8 cellular contexts compared by ENCODE assay signal in the genomic region with DNA sequence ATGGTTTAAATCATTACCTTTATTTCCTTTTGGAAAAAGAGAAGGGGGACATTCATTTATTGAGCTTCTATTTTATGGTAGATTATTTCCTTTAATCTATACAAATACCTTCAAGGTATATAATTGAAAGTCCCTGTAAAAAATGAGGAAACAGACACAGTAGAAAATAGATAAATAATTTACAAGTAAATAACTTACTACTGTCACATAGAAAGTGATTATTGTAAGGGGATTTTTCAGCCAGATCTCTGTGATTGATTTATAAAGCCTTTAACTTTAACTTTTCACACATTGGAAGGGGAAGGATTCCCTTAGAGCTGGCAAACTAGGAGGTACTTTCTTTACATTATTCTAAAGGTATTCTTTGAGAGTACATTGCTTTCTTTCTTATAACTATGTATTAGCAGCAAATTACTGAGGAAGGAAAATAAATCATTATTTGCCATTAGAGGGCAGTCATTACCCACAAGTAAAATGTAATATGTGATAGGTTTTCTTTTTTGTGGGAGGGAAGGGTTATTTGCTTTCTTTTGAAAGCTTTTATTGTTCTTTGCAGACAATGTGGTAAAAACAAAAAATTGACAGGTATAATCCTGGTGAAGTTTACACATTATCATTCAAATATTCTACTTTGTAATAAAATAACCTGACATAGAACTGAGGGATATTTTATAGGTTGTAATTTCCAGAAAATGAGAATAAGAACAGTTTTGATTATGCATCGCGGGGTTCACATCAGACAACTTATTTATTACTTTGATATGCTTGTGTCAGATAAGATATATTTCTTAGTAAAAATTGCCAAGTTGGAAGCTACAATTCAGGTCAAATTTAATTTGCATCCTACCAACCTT. TPM values are rescaled to one million over a fixed set of nuclear protein-coding genes. Genes with fewer than 3 reads are reported as not detected.
DNase-seq lines count a peak whose midpoint lies in the region; ATAC-seq and TF ChIP-seq lines count a peak whose summit lies in the region.

No MANE protein-coding gene starts in this region.

- ATAC-seq in HG02885 (IDR thresholded peaks at IDR 0.05; ENCODE audit: poor library complexity, unreplicated experiment), result no peak
- no peak for ATAC-seq in activated CD4-positive, CD25-positive, alpha-beta regulatory T cell treated with anti-CD3 and anti-CD28 coated beads, Interleukin-2, amount 50 U/mL, for 24 hours

- H3K4me3 ChIP-seq in HFF-Myc (replicated peaks; ENCODE audit: low read depth, low read length) (no peak overlapping the region), brain microvascular endothelial cell (ENCODE audit: low read depth, low read length) (no peak overlapping the region)

- no peaks in the 10 kb centered on the region for H3K27me3 ChIP-seq in brain microvascular endothelial cell (replicated peaks)

- H3K27ac ChIP-seq in brain microvascular endothelial cell, result no peak overlapping the region

- no peaks in the 10 kb centered on the region for H3K36me3 ChIP-seq in brain microvascular endothelial cell (replicated peaks)

- in situ Hi-C loops in brain microvascular endothelial cell (cut with HindIII; ENCODE audit: low pct_ligation_motif_present, low sequenced_read_pairs), result loop anchor here (10.0 kb wide), 1 partner anchor 217 kb away; no protein-coding TSS in a partner anchor

- TF ChIP-seq CTCF in HFF-Myc (IDR thresholded peaks at IDR 0.05; ENCODE audit: low read depth, low read length, missing control alignments), result no peak
- TF ChIP-seq CTCF in brain microvascular endothelial cell (IDR thresholded peaks at IDR 0.05; ENCODE audit: low read depth, low read length, missing control alignments), result peak; percentile 10

- DNase-seq in NCI-H510A treated with DMSO at 0.1 percent for 48 hours (lab: John Stamatoyannopoulos, UW) (peak; percentile 26), NCI-H510A (lab: John Stamatoyannopoulos, UW) (no peak), HFF-Myc (ENCODE audit: extremely low read depth, low read depth) (peak; percentile 9), NCI-H1694 treated with DMSO at 0.1 percent for 48 hours (lab: John Stamatoyannopoulos, UW) (peak; percentile 55), brain microvascular endothelial cell (no peak), lung microvascular endothelial cell (ENCODE audit: low read depth in 2 of 2) (peak; percentile 52 to 70)

RNA-seq across cellular contexts. Expression of a gene that starts 24.8 kb away (rescaled TPM):
- total RNA-seq in lung microvascular endothelial cell, result 49.0 and 73.4 TPM in 2 replicates

Comparison
In these comparisons a context has a peak if more than half of its experiments do, and no peak if none do; other contexts are left out.
1. DNase-seq: peak in NCI-H510A treated with DMSO at 0.1 percent for 48 hours (single experiment), HFF-Myc (single experiment), NCI-H1694 treated with DMSO at 0.1 percent for 48 hours (single experiment) and lung microvascular endothelial cell (2 of 2); none in NCI-H510A (single experiment) and brain microvascular endothelial cell (single experiment).